In genomic region chr11:46237248-46238077, GRCh38 we compare ENCODE assay signal across 8 cellular contexts. TPM values are rescaled to one million over a fixed set of nuclear protein-coding genes. Genes with fewer than 3 reads are reported as not detected.
DNase-seq lines count a peak whose midpoint lies in the region; ATAC-seq and TF ChIP-seq lines count a peak whose summit lies in the region.

No MANE protein-coding gene starts in this region.

- peak overlapping the region; percentile 84 for H3K27ac Mint-ChIP-seq in activated T-helper 2 cell treated with anti-CD3 and anti-CD28 coated beads, Interferon-gamma antibody, Interleukin-2, Interleukin-4, amounts not matched to agents 10 μg/mL and 5 μg/mL and 100 μg/mL, durations not matched to agents 14 hours and 24 hours and 36 hours

- no peaks in the 10 kb centered on the region for H3K27me3 ChIP-seq in Panc1 (ENCODE audit: control insufficient read depth, insufficient read depth, low read length)
- peaks cover 0 to 61% (median 11%) of the 10 kb centered on the region in 3 experiments for H3K27me3 ChIP-seq in neuronal stem cell (ENCODE audit: control insufficient read depth in 3 of 3, insufficient read depth in 3 of 3, low read depth in 1 of 3, low read length in 3 of 3)
- peaks cover 0 to 23% of the 10 kb centered on the region in 2 donors for H3K27me3 ChIP-seq in tibial artery

- no peak overlapping the region for H4K8ac ChIP-seq in neuronal stem cell (ENCODE audit: low read depth, low read length)

- no peak overlapping the region for H2BK12ac ChIP-seq in neuronal stem cell (ENCODE audit: low read length)

- peak overlapping the region; percentile 17 for H3K23ac ChIP-seq in neuronal stem cell (ENCODE audit: low read depth, low read length, poor library complexity)

- H2AK5ac ChIP-seq in neuronal stem cell (ENCODE audit: low read depth, low read length): peak overlapping the region; percentile 44

- H3K4me3 Mint-ChIP-seq in activated T-helper 2 cell treated with anti-CD3 and anti-CD28 coated beads, Interferon-gamma antibody, Interleukin-2, Interleukin-4, amounts not matched to agents 10 μg/mL and 5 μg/mL and 100 μg/mL, durations not matched to agents 14 hours and 24 hours and 36 hours (ENCODE audit: low read depth): peak overlapping the region; percentile 81

- DNase-seq in HCEC 1CT (peak; percentile 92), Panc1 (ENCODE audit: low read depth, low spot score) (peak; percentile 92), fibroblast of the conjunctiva (ENCODE audit: low read depth) (peak; percentile 81), neuronal stem cell (ENCODE audit: low spot score) (no peak), tibial artery (peak; percentile 42 to 70)
- DNase-seq in activated T-helper 2 cell treated with anti-CD3 and anti-CD28 coated beads, Interferon-gamma antibody, Interleukin-2, Interleukin-4, amounts not matched to agents 10 μg/mL and 5 μg/mL and 100 μg/mL, durations not matched to agents 14 hours and 24 hours and 36 hours (ENCODE audit: low spot score): peak; percentile 52

- H3K36me3 ChIP-seq in Panc1 (ENCODE audit: control insufficient read depth, insufficient read depth, low read length) (no peaks in the 10 kb centered on the region), neuronal stem cell (replicated peaks in 1 of 2; ENCODE audit: control insufficient read depth in 2 of 2, insufficient read depth in 2 of 2, low read length in 2 of 2) (no peaks in the 10 kb centered on the region), tibial artery (no peaks in the 10 kb centered on the region)

- H2AFZ ChIP-seq in neuronal stem cell (ENCODE audit: low read length): peak overlapping the region; percentile 93

- in situ Hi-C loops in Panc1 (cut with HindIII; ENCODE audit: low pct_unique_long_range_greater_than_20kb, low sequenced_read_pairs): no loop called here

- peaks cover 29% of the 10 kb centered on the region for H3K4me1 Mint-ChIP-seq in activated T-helper 2 cell treated with anti-CD3 and anti-CD28 coated beads, Interferon-gamma antibody, Interleukin-2, Interleukin-4, amounts not matched to agents 10 μg/mL and 5 μg/mL and 100 μg/mL, durations not matched to agents 14 hours and 24 hours and 36 hours (ENCODE audit: low read depth)

- H2BK5ac ChIP-seq in neuronal stem cell (ENCODE audit: low read length): peak overlapping the region; percentile 62

- no peak overlapping the region for H4K91ac ChIP-seq in neuronal stem cell (ENCODE audit: low read depth, low read length, poor library complexity)

- no peaks in the 10 kb centered on the region for H3K79me1 ChIP-seq in neuronal stem cell (ENCODE audit: low read depth, low read length)

- POLR2A ChIA-PET in Panc1 (lab: Charles Lee): interaction anchor here (0.5 to 0.6 kb wide), 2 partner anchors 64 to 112 kb away, joined by 6 to 9 read pairs; no protein-coding TSS in a partner anchor

- H3K4me1 ChIP-seq in Panc1 (ENCODE audit: control insufficient read depth, insufficient read depth, low read length) (peaks cover 19% of the 10 kb centered on the region), neuronal stem cell (ENCODE audit: control insufficient read depth in 2 of 2, insufficient read depth in 1 of 2, low read depth in 1 of 2, low read length in 2 of 2) (peaks cover 4 to 21% of the 10 kb centered on the region in 2 donors), tibial artery (peaks cover 6 to 25% (median 24%) of the 10 kb centered on the region in 4 donors)

- WGBS in neuronal stem cell (ENCODE audit: extremely low coverage in 2 of 2, insufficient read length in 2 of 2, insufficient replicate concordance in 1 of 2), 2 donors: no CpG with 5 or more reads among the region's 59 CpGs

- peak overlapping the region; percentile 52 to 67 for H3K4me3 ChIP-seq in Panc1 (ENCODE audit: low read depth in 2 of 2, low read length in 2 of 2)
- peak overlapping the region; percentile 9 to 76 for H3K4me3 ChIP-seq in neuronal stem cell (ENCODE audit: low read length in 2 of 2)
- peak overlapping the region; percentile 45 to 59 for H3K4me3 ChIP-seq in tibial artery

- peak overlapping the region; percentile 11 for H3K14ac ChIP-seq in neuronal stem cell (ENCODE audit: low read length)

- intact Hi-C loops in Panc1 (cut with micrococcal nuclease; ENCODE audit: unreplicated experiment) (loop anchor here (2.0 to 5.0 kb wide), 2 partner anchors 71 to 115 kb away; partner anchors contain the start of gene PHF21A), tibial artery (cut with DNase I; ENCODE audit: low total_unique reads) (loop anchor here (2.0 kb wide), 1 partner anchor 69 kb away; no protein-coding TSS in a partner anchor)
- intact Hi-C loops in activated T-helper 2 cell treated with anti-CD3 and anti-CD28 coated beads, Interferon-gamma antibody, Interleukin-2, Interleukin-4, amounts not matched to agents 10 μg/mL and 5 μg/mL and 100 μg/mL, durations not matched to agents 14 hours and 24 hours and 36 hours (cut with micrococcal nuclease): loop anchor here (2.0 to 5.0 kb wide), 4 partner anchors 77 to 465 kb away; partner anchors contain the start of genes ARHGAP1, CRY2, PHF21A and ZNF408

- H3K27me3 Mint-ChIP-seq in activated T-helper 2 cell treated with anti-CD3 and anti-CD28 coated beads, Interferon-gamma antibody, Interleukin-2, Interleukin-4, amounts not matched to agents 10 μg/mL and 5 μg/mL and 100 μg/mL, durations not matched to agents 14 hours and 24 hours and 36 hours (ENCODE audit: low read depth): peaks cover 27% of the 10 kb centered on the region

- no peak overlapping the region for H3K4ac ChIP-seq in neuronal stem cell (ENCODE audit: low read length)

- TF ChIP-seq CTCF in Panc1 (IDR thresholded peaks at IDR 0.05): no peak; the same call in 1 of the 2 replicates
- peak in 1 of 2 experiments; percentile 11 for TF ChIP-seq CTCF in tibial artery (IDR thresholded peaks at IDR 0.05)

- H2BK120ac ChIP-seq in neuronal stem cell (ENCODE audit: low read depth, low read length): no peak overlapping the region

- CTCF ChIA-PET in Panc1 (lab: Charles Lee): interaction anchor here (1.3 to 2.0 kb wide), 2 partner anchors 77 to 273 kb away, joined by 5 to 8 read pairs; no protein-coding TSS in a partner anchor

- no TSS peak for BruUV-seq in Panc1 (replicated peaks; lab: Mats Ljungman, UMichigan)

- peak overlapping the region; percentile 85 for H3K4me2 ChIP-seq in neuronal stem cell (ENCODE audit: insufficient read depth, low read length, poor library complexity, severe bottlenecking)

- H2BK15ac ChIP-seq in neuronal stem cell (ENCODE audit: low read length): peak overlapping the region; percentile 79

- H3K9me3 Mint-ChIP-seq in activated T-helper 2 cell treated with anti-CD3 and anti-CD28 coated beads, Interferon-gamma antibody, Interleukin-2, Interleukin-4, amounts not matched to agents 10 μg/mL and 5 μg/mL and 100 μg/mL, durations not matched to agents 14 hours and 24 hours and 36 hours: no peaks in the 10 kb centered on the region

- no peaks in the 10 kb centered on the region for H3K36me3 Mint-ChIP-seq in activated T-helper 2 cell treated with anti-CD3 and anti-CD28 coated beads, Interferon-gamma antibody, Interleukin-2, Interleukin-4, amounts not matched to agents 10 μg/mL and 5 μg/mL and 100 μg/mL, durations not matched to agents 14 hours and 24 hours and 36 hours (ENCODE audit: low read depth)

- H3K9ac ChIP-seq in neuronal stem cell (ENCODE audit: low read depth, low read length, poor library complexity): peak overlapping the region; percentile 71

- H3K9me3 ChIP-seq in Panc1 (ENCODE audit: control insufficient read depth, insufficient read depth, low read depth, low read length) (peaks cover 10% of the 10 kb centered on the region; the same call in 1 of the 2 replicates), neuronal stem cell (replicated peaks in 1 of 2; ENCODE audit: control insufficient read depth in 2 of 2, insufficient read depth in 1 of 2, low read depth in 1 of 2, low read length in 2 of 2) (peaks cover 2 to 20% of the 10 kb centered on the region in 2 donors), tibial artery (no peaks in the 10 kb centered on the region)

- H3K18ac ChIP-seq in neuronal stem cell (ENCODE audit: low read length): peak overlapping the region; percentile 90

- ATAC-seq in Panc1 (peak; percentile 84), HG03378 (IDR thresholded peaks at IDR 0.05; ENCODE audit: unreplicated experiment) (no peak), GM19328 (IDR thresholded peaks at IDR 0.05; ENCODE audit: unreplicated experiment) (no peak)

- peak overlapping the region; percentile 54; the same call in 1 of the 2 replicates for H3K27ac ChIP-seq in Panc1 (ENCODE audit: low read length)
- no peak overlapping the region for H3K27ac ChIP-seq in neuronal stem cell (replicated peaks; ENCODE audit: low read length)
- peak overlapping the region; percentile 10 to 56 for H3K27ac ChIP-seq in tibial artery

RNA-seq across cellular contexts. Expression of gene CREB3L1, which starts 40.0 kb away (rescaled TPM):
- 35.6 TPM for total RNA-seq in Panc1 (2021; ENCODE audit: unreplicated experiment)
- polyA plus RNA-seq in Panc1 (2012; ENCODE audit: insufficient read length): 36.3 TPM
- total RNA-seq in activated T-helper 2 cell treated with anti-CD3 and anti-CD28 coated beads, Interferon-gamma antibody, Interleukin-2, Interleukin-4, amounts not matched to agents 10 μg/mL and 5 μg/mL and 100 μg/mL, durations not matched to agents 14 hours and 24 hours and 36 hours: not detected in 2 replicates
- 8.4 TPM for polyA plus RNA-seq in neuronal stem cell (2013, experiment 1 of 2)
- 8.8 TPM for polyA plus RNA-seq in neuronal stem cell (2013, experiment 2 of 2)

Comparison
In these comparisons a context has a peak if more than half of its experiments do, and no peak if none do; other contexts are left out.
1. RNA of gene CREB3L1, which starts 40.0 kb away (total RNA-seq): 35.6 TPM in Panc1 (single experiment); not detected in activated T-helper 2 cell treated with anti-CD3 and anti-CD28 coated beads, Interferon-gamma antibody, Interleukin-2, Interleukin-4, amounts not matched to agents 10 μg/mL and 5 μg/mL and 100 μg/mL, durations not matched to agents 14 hours and 24 hours and 36 hours; every median in the first group is over 10 times any median in the second.
2. Peak in every context shown above with its lines, with median percentiles within 50 percentile points of each other: H3K4me3 ChIP-seq.